Comparison of ENCODE assay signal across 4 cellular contexts in the genomic region with DNA sequence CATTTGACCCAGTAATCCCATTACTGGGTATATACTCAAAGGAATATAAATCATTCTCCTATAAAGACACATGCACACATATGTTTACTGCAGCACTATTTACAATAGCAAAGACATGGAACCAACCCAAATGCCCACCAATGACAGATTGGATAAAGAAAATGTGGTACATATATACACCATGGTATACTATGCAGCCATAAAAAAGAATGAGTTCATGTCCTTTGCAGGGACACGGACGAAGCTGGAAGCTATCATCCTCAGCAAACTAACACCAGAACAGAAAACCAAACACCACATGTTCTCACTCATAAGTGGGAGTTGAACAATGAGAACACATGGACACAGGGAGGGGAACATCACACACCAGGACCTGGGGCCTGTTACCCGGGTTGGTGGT. TPM values are rescaled to one million over a fixed set of nuclear protein-coding genes. Genes with fewer than 3 reads are reported as not detected.
"Had no signal": no experiment of that assay in that cellular context is flagged by ENCODE, and none has a peak within 500 bp of the region (broad histone marks: within the 10 kb centered on the region; RNA-seq: fewer than 3 reads in every experiment).

No MANE protein-coding gene starts in this region.

RNA-seq across cellular contexts. Expression of gene TJP1, which starts 4.8 kb away (rescaled TPM):
- total RNA-seq: activated CD8-positive, alpha-beta T cell treated with anti-CD3 and anti-CD28 coated beads for 36 hours; activated naive CD8-positive, alpha-beta T cell treated with anti-CD3 and anti-CD28 coated beads for 36 hours; activated T-helper 17 cell treated with anti-CD3 and anti-CD28 coated beads, Interleukin-2, amount 50 U/mL, for 72 hours; T-helper 1 cell treated with Interleukin-12 subunit alpha and Interleukin-12 subunit beta and Interleukin-4 antibody, amounts not matched to agents 30 ng/mL and 1 ng/mL, for 36 hours had no signal
